ENCODE assay signal across 8 cellular contexts in genomic region chr2:108719149-108720044, GRCh38. TPM values are rescaled to one million over a fixed set of nuclear protein-coding genes. Genes with fewer than 3 reads are reported as not detected.
A peak's percentile ranks its signal among the peaks of the same experiment; 100 is the strongest.
DNase-seq lines count a peak whose midpoint lies in the region; ATAC-seq and TF ChIP-seq lines count a peak whose summit lies in the region.

Gene RANBP2 (plus strand): TSS chr2:108719482. CDS start chr2:108719607, 125 bp downstream.

- H4K20me1 ChIP-seq in PC-9 (ENCODE audit: insufficient read depth), result peaks cover 18% of the 10 kb centered on the region

- peak; percentile 99 for ATAC-seq in GM21723 (IDR thresholded peaks at IDR 0.05; ENCODE audit: unreplicated experiment)

- DNase-seq in DMS53 treated with DMSO at 0.1 percent for 48 hours (lab: John Stamatoyannopoulos, UW; ENCODE audit: unreplicated experiment) (peak; percentile 96), KBM-7 (peak; percentile 94), PC-9 (peak; percentile 91 to 95), epithelial cell of proximal tubule (ENCODE audit: low read depth) (peak; percentile 78), mucosa of gallbladder (ENCODE audit: low spot score) (peak; percentile 96)
- peak; percentile 96 for DNase-seq in activated T-cell treated with anti-CD3 and anti-CD28 coated beads, Interleukin-2, amount 50 U/mL, for 1 hour
- DNase-seq in stimulated activated CD8-positive, alpha-beta memory T cell treated with anti-CD3 and anti-CD28 coated beads, Interleukin-4, amount 100 ng/mL, for 24 hours (ENCODE audit: low read depth), result peak; percentile 89

- H3K36me3 ChIP-seq in PC-9 (ENCODE audit: low read depth), result no peaks in the 10 kb centered on the region

- intact Hi-C loops in PC-9 (cut with micrococcal nuclease; ENCODE audit: unreplicated experiment), result no loop called here

- H2AFZ ChIP-seq in PC-9, result peak within 1 kb of the TSS; percentile 95

- no peaks in the 10 kb centered on the region for H3K9me2 ChIP-seq in PC-9 (ENCODE audit: insufficient read depth)

- in situ Hi-C loops in KBM-7 (cut with MboI; ENCODE audit: low pct_unique_long_range_greater_than_20kb, low sequenced_read_pairs), result loop anchor here (25.0 kb wide), 1 partner anchor 107 kb away; no protein-coding TSS in a partner anchor

- peak within 1 kb of the TSS; percentile 86 for H3K27ac ChIP-seq in PC-9

- no peaks in the 10 kb centered on the region; the same call in 1 of the 2 replicates for H3K4me1 ChIP-seq in PC-9 (replicated peaks; ENCODE audit: insufficient read depth)

- POLR2A ChIA-PET in PC-9 (lab: Charles Lee; ENCODE audit: unreplicated experiment), result interaction anchor here (0.7 kb wide), 1 partner anchor 895 kb away, joined by 4 read pairs; the partner anchor contains the start of gene SOWAHC

- peak within 1 kb of the TSS; percentile 93 for H3K4me3 ChIP-seq in PC-9
- peak within 1 kb of the TSS; percentile 81 for H3K4me3 ChIP-seq in epithelial cell of proximal tubule (ENCODE audit: low read depth, low read length)

- H3K27me3 ChIP-seq in PC-9 (ENCODE audit: insufficient read depth, low read depth), result no peaks in the 10 kb centered on the region

- H3F3A ChIP-seq in PC-9 (ENCODE audit: insufficient read depth, low read depth), result 0 out of 2 replicates have a peak, but pooled peaks cover 7% of the 10 kb centered on the region

- no peak for TF ChIP-seq CTCF in PC-9 (conservative IDR thresholded peaks at IDR 0.05)
- no peak for TF ChIP-seq CTCF in epithelial cell of proximal tubule (conservative IDR thresholded peaks at IDR 0.05; ENCODE audit: low read depth, low read length)

- H3K4me2 ChIP-seq in PC-9, result peak within 1 kb of the TSS; percentile 93

- H3K9me3 ChIP-seq in PC-9 (ENCODE audit: insufficient read depth, low read depth), result no peaks in the 10 kb centered on the region

- CTCF ChIA-PET in PC-9 (lab: Charles Lee), result no interaction called here

- peaks cover 50% of the 10 kb centered on the region for H3K79me2 ChIP-seq in PC-9 (ENCODE audit: low read depth)

- BruUV-seq in PC-9 (replicated peaks; lab: Mats Ljungman, UMichigan), result no TSS peak

RNA-seq across cellular contexts. Expression of gene RANBP2, which starts in this region (rescaled TPM):
- total RNA-seq in PC-9 (2021) (37.6 and 47.5 TPM in 2 replicates), epithelial cell of proximal tubule (40.5 and 41.0 TPM in 2 replicates), mucosa of gallbladder (64.9 TPM)

Comparison
In these comparisons a context has a peak if more than half of its experiments do, and no peak if none do; other contexts are left out.
1. Peak in every context shown above with its lines: DNase-seq, ATAC-seq, H3K4me3 ChIP-seq and H3K27ac ChIP-seq.